Comparison of ENCODE assay signal across 1 cellular context in the genomic region with DNA sequence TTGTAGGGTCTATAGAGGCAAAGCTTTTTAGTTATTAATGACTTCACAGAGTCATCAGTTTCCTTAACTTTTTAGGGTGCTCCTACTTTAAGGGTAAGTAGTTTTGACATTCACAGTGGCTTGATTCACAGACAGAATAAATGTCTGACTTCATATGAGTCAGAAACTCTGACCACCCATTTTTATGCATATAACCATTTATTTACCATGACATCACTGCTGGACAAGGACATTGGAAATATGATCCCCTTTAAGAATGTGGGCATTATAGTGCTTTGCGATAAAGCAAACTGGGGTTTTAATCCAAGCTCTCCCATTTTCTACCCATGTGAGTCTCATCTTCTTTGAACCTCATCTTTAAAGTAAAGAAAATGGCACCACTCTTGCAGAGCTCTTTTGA.
TF ChIP-seq lines count a peak whose summit lies in the region.

No MANE protein-coding gene starts in this region.

TF ChIP-seq in IMR-90, 13 proteins besides CTCF, POLR2A, EP300 and RAD21 (continued from another document):
- TF ChIP-seq, protein P1, sequence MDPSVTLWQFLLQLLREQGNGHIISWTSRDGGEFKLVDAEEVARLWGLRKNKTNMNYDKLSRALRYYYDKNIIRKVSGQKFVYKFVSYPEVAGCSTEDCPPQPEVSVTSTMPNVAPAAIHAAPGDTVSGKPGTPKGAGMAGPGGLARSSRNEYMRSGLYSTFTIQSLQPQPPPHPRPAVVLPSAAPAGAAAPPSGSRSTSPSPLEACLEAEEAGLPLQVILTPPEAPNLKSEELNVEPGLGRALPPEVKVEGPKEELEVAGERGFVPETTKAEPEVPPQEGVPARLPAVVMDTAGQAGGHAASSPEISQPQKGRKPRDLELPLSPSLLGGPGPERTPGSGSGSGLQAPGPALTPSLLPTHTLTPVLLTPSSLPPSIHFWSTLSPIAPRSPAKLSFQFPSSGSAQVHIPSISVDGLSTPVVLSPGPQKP (IDR thresholded peaks at IDR 0.05; ENCODE audit: borderline replicate concordance, low read depth, low read length), result no peak
- TF ChIP-seq BHLHE40 (IDR thresholded peaks at IDR 0.05; ENCODE audit: low read depth, low read length) (no peak), MXI1 (IDR thresholded peaks at IDR 0.05; ENCODE audit: borderline replicate concordance, low read depth, low read length) (no peak), MAZ (IDR thresholded peaks at IDR 0.05; ENCODE audit: borderline replicate concordance, low read depth, low read length) (no peak), NFE2L2 (IDR thresholded peaks at IDR 0.05; ENCODE audit: low read depth, low read length) (no peak), RFX5 (IDR thresholded peaks at IDR 0.05; ENCODE audit: low read depth, low read length) (no peak), CHD1 (IDR thresholded peaks at IDR 0.05; ENCODE audit: low read depth, low read length) (no peak), FOS (IDR thresholded peaks at IDR 0.05; ENCODE audit: low read depth, low read length) (no peak), CEBPB (IDR thresholded peaks at IDR 0.05; ENCODE audit: low read depth, low read length) (no peak)
